Comparison of ENCODE assay signal across 1 cellular context in the genomic region with DNA sequence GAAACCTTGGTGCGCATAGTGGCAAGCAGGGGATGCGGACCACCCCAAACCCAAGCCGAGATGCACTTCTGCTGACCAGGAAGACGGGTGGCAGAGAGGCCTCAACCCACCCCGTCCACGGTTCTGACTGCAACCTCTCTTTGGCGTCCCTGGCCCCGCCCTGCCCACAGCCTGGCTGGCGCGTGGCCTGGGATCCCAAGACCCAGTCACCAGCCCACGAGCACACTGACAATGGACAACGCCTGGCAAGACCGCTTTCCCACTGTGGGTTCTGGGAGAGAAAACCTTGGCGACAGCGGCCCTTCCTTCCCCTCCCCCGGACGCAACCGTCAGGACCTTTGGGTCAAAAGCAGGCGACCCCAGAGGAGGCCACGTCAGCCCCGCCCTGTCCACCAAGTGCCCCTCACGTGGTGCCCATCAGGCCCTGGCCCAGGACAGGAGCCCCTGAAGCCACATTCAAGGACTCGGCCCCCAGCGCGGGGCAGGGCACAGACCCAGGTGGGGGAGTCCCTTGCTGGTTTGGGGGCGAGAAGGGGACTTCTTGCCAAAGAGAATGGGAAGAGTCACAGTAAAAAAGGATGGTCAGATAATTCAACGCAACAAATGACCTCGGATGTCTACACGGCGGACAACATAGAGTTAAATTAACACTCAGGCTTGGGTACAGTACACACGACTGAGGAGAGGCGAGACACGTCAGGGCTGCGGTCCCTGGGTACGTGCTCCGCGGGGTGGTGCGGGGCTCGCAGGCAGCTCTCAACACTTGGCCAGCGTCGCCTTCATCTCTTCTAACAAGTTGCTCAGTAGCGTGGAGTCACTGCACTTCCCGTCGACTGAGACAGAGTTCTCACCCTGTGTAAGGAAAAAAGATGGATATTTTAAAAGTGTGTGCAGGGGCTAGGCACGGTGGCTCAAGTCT.
TF ChIP-seq lines count a peak whose summit lies in the region.

No MANE protein-coding gene starts in this region.

TF ChIP-seq in WTC11, 78 proteins besides CTCF, POLR2A, EP300 and RAD21 (continued from another document):
- TF ChIP-seq MXD4 (CRISPR knock-in tag; IDR thresholded peaks at IDR 0.05; ENCODE audit: borderline replicate concordance): no peak
- no peak for TF ChIP-seq RELA (CRISPR knock-in tag; IDR thresholded peaks at IDR 0.05; ENCODE audit: borderline replicate concordance)
- no peak for TF ChIP-seq ZNF396 (CRISPR knock-in tag; IDR thresholded peaks at IDR 0.05; ENCODE audit: borderline replicate concordance)
- no peak for TF ChIP-seq ZNF532 (CRISPR knock-in tag; IDR thresholded peaks at IDR 0.05; ENCODE audit: borderline replicate concordance)
